1 cellular context compared by ENCODE assay signal in genomic region chr15:49152552-49153337, GRCh38.
A peak's percentile ranks its signal among the peaks of the same experiment; 100 is the strongest.
TF ChIP-seq lines count a peak whose summit lies in the region.

No MANE protein-coding gene starts in this region.

TF ChIP-seq in K562, 482 proteins besides CTCF, POLR2A, EP300 and RAD21:
- TF ChIP-seq ZHX1 (conservative IDR thresholded peaks at IDR 0.05; ENCODE audit: low read length) (no peak), USF1 (CRISPR knock-in tag; IDR thresholded peaks at IDR 0.05) (no peak), BHLHE40 (IDR thresholded peaks at IDR 0.05; ENCODE audit: low read length) (peak; percentile 41; the same call in 1 of the 2 replicates), KDM1A (IDR thresholded peaks at IDR 0.05) (peak; percentile 79 to 83; a peak in 3 of 4 replicates), MYC (IDR thresholded peaks at IDR 0.05; ENCODE audit: low read depth, low read length) (no peak), MYC (CRISPR knock-in tag; IDR thresholded peaks at IDR 0.05; ENCODE audit: borderline replicate concordance, low read depth) (no peak), HMBOX1 (IDR thresholded peaks at IDR 0.05) (peak; percentile 82), MNT (conservative IDR thresholded peaks at IDR 0.05) (0 out of 4 replicates have a peak, but pooled peaks of 1 of the 2 experiments have one; percentile 18), ZNF121 (CRISPR knock-in tag; conservative IDR thresholded peaks at IDR 0.05) (peak; percentile 85), FOXP1 (CRISPR knock-in tag; IDR thresholded peaks at IDR 0.05) (no peak), SP1 (CRISPR knock-in tag; IDR thresholded peaks at IDR 0.05) (no peak)
